ENCODE assay signal across 1 cellular context in the genomic region with DNA sequence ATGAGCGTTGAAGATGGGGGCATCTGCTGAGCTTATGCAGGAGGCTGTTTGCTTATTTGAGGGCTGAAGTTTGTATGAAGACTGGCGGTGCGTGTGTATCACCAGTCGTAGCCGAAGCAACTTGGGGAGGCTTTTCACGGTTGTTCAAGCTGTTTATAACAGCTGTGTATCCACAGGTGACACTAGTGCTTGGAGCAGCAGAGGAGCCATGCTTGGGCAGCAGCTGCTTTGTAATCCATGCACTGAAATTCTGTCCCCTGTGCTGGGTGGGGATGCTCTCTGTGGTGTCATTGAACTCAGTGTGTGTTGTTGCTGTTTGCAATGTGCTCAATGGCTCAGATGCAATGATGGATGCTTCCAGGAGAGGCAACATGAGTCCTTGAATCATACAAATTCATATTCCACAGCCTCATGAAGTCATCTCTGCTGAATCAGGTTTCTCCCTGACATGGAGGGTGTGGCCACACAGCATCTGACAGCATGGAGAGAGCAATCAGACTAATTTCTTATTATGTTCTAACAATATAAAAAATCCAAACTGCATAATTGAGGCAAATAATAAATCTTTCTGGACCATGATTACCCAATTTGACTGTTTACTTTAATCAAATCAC.
TF ChIP-seq lines count a peak whose summit lies in the region.

No MANE protein-coding gene starts in this region.

TF ChIP-seq in IMR-90, 13 proteins besides CTCF, POLR2A, EP300 and RAD21 (continued from another document):
- TF ChIP-seq, protein P1, sequence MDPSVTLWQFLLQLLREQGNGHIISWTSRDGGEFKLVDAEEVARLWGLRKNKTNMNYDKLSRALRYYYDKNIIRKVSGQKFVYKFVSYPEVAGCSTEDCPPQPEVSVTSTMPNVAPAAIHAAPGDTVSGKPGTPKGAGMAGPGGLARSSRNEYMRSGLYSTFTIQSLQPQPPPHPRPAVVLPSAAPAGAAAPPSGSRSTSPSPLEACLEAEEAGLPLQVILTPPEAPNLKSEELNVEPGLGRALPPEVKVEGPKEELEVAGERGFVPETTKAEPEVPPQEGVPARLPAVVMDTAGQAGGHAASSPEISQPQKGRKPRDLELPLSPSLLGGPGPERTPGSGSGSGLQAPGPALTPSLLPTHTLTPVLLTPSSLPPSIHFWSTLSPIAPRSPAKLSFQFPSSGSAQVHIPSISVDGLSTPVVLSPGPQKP (IDR thresholded peaks at IDR 0.05; ENCODE audit: borderline replicate concordance, low read depth, low read length) = no peak
- no peak for TF ChIP-seq SMC3 (IDR thresholded peaks at IDR 0.05; ENCODE audit: low read depth, low read length)
